Comparison of ENCODE assay signal across 17 cellular contexts in genomic region chr2:170576296-170576695, GRCh38.
"Had no signal": no experiment of that assay in that cellular context is flagged by ENCODE, and none has a peak within 500 bp of the region (broad histone marks: within the 10 kb centered on the region; RNA-seq: fewer than 3 reads in every experiment).

No MANE protein-coding gene starts in this region.

- H3K36me3 ChIP-seq: ovary, spleen, tibial nerve had no signal

- H3K9me3 ChIP-seq: ovary, spleen, testis, tibial nerve had no signal

- DNase-seq: cortex of kidney; effector memory CD4-positive, alpha-beta T cell; glutamatergic neuron; immature natural killer cell; kidney; left colon; left ventricle myocardium superior; mesendoderm; natural killer cell; ovary; spleen; stimulated activated CD4-positive, alpha-beta T cell treated with anti-CD3 and anti-CD28 coated beads, Interleukin-15, amount 100 ng/mL, for 24 hours; stimulated activated CD4-positive, alpha-beta T cell treated with anti-CD3 and anti-CD28 coated beads, Interleukin-1b, Interleukin-23, amount 100 ng/mL, for 48 hours; stimulated activated CD4-positive, alpha-beta T cell treated with anti-CD3 and anti-CD28 coated beads, Interleukin-4, amount 100 ng/mL, for 24 hours; testis had no signal

- H3K4me1 ChIP-seq: spleen, testis, tibial nerve had no signal

- H3K27me3 ChIP-seq: ovary, spleen, testis, tibial nerve had no signal

- H3K27ac ChIP-seq: ovary, spleen, testis, tibial nerve had no signal

- H3K4me3 ChIP-seq: lung, ovary, spleen, testis, tibial nerve had no signal
